In the genomic region with DNA sequence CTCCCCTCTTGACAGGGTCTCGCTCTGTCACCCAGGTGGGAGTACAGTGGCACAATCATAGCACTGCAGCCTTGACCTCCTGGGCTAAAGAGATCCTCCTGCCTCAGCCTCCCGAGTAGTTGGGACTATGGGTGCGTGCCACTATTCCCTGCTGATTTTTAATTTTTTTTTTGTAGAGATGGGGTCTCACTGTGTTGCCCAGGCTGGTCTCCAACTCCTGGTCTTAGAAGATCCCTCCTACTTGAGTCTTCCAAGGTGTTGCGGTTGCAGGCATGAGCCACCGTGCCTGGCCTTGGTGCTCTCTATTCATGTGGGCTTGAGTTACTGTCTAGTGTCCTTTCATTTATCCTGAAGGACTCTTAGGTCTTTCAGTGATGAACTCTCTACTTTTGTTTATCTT, we compare ENCODE assay signal across 1 cellular context.
TF ChIP-seq lines count a peak whose summit lies in the region.

No MANE protein-coding gene starts in this region.

TF ChIP-seq in K562, 482 proteins besides CTCF, POLR2A, EP300 and RAD21:
- TF ChIP-seq ZNF121 (CRISPR knock-in tag; conservative IDR thresholded peaks at IDR 0.05) (peak; percentile 24; the same call in 1 of the 2 replicates), PTBP1 (IDR thresholded peaks at IDR 0.05; ENCODE audit: low read depth, low read length) (no peak)
